In the genomic region with DNA sequence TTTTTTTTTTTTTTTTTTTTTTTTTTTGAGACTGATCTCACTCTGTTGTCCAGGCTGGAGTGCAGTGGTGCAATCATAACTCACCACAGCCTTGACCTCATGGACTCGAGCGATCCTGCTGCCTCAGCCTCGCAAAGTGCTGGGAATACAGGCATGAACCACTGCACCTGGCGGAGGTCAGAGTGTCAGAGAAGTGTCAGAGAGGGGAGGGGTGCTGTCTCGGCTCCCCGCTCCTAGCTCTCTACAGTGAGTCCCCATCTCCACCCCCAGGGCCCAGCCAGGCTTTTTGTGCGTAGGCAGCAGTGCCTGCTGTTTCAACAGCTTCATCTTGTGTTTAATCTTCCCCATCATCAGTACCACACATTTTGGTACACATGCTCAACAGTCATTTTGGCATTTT, we compare ENCODE assay signal across 15 cellular contexts.
"Had no signal": no experiment of that assay in that cellular context is flagged by ENCODE, and none has a peak within 500 bp of the region (broad histone marks: within the 10 kb centered on the region; RNA-seq: fewer than 3 reads in every experiment).

No MANE protein-coding gene starts in this region.

- H3K9me3 ChIP-seq: ascending aorta, esophagus muscularis mucosa, mucosa of descending colon, prostate gland, sigmoid colon, testis, upper lobe of right lung had no signal

- H3K4me1 ChIP-seq: sigmoid colon, testis, upper lobe of right lung had no signal

- H3K27ac ChIP-seq: ascending aorta, esophagus muscularis mucosa, prostate gland, sigmoid colon, testis, upper lobe of right lung had no signal

- DNase-seq: activated CD4-positive, alpha-beta T cell treated with anti-CD3 and anti-CD28 coated beads for 1 hour; activated gamma-delta T cell; activated naive CD8-positive, alpha-beta T cell treated with anti-CD3 and anti-CD28 coated beads for 36 hours; glutamatergic neuron; left colon; mammary epithelial cell; naive thymus-derived CD8-positive, alpha-beta T cell; sigmoid colon; stimulated activated CD4-positive, alpha-beta T cell treated with anti-CD3 and anti-CD28 coated beads, Interleukin-2, amount 100 ng/mL, for 48 hours; testis; upper lobe of right lung had no signal

- ATAC-seq: left colon; mucosa of descending colon; naive thymus-derived CD8-positive, alpha-beta T cell; upper lobe of right lung had no signal

- H3K4me3 ChIP-seq: ascending aorta, esophagus muscularis mucosa, mucosa of descending colon, prostate gland, sigmoid colon, testis, upper lobe of right lung had no signal

- H3K36me3 ChIP-seq: ascending aorta, esophagus muscularis mucosa, prostate gland, sigmoid colon, upper lobe of right lung had no signal

- H3K27me3 ChIP-seq: ascending aorta, esophagus muscularis mucosa, sigmoid colon, testis, upper lobe of right lung had no signal
